8 cellular contexts compared by ENCODE assay signal in genomic region chr5:124651663-124652513, GRCh38.
DNase-seq lines count a peak whose midpoint lies in the region; ATAC-seq and TF ChIP-seq lines count a peak whose summit lies in the region.

No MANE protein-coding gene starts in this region.

- H3K4me2 ChIP-seq in Karpas-422 (ENCODE audit: low read depth, low read length, poor library complexity, severe bottlenecking): peak overlapping the region; percentile 80

- no peaks in the 10 kb centered on the region for H4K20me1 ChIP-seq in Karpas-422 (ENCODE audit: insufficient read depth, low read depth, low read length)

- H2AFZ ChIP-seq in Karpas-422 (ENCODE audit: low read length): no peak overlapping the region

- H3K27ac ChIP-seq in Karpas-422 (ENCODE audit: low read length): peak overlapping the region; percentile 98
- peak overlapping the region; percentile 69 to 88 (median 76) for H3K27ac ChIP-seq in Peyer's patch
- H3K27ac ChIP-seq in caudate nucleus (ENCODE audit: low read depth, low read length): peak overlapping the region; percentile 95

- no peaks in the 10 kb centered on the region for H3K79me2 ChIP-seq in Karpas-422 (ENCODE audit: low read length)

- no peaks in the 10 kb centered on the region for H3K9me3 ChIP-seq in Karpas-422 (ENCODE audit: low read length)
- no peaks in the 10 kb centered on the region for H3K9me3 ChIP-seq in Peyer's patch

- H3K36me3 ChIP-seq in Karpas-422 (ENCODE audit: insufficient read depth, low read length) (no peaks in the 10 kb centered on the region), Peyer's patch (peaks cover 0 to 12% (median 0%) of the 10 kb centered on the region in 3 donors)

- H3K27me3 ChIP-seq in Karpas-422 (ENCODE audit: low read length) (no peaks in the 10 kb centered on the region), Peyer's patch (no peaks in the 10 kb centered on the region)

- H3K4me3 ChIP-seq in Karpas-422 (ENCODE audit: low read length): peak overlapping the region; percentile 71
- peak overlapping the region; percentile 46 to 64 (median 54) for H3K4me3 ChIP-seq in Peyer's patch
- H3K4me3 ChIP-seq in skeletal muscle cell (ENCODE audit: low read depth, low read length): peak overlapping the region; percentile 58

- peak; percentile 30 to 46 for TF ChIP-seq POLR2A in Peyer's patch (IDR thresholded peaks at IDR 0.05)

- peak overlapping the region; percentile 84 for H3K9ac ChIP-seq in Karpas-422 (ENCODE audit: low read length)

- peak; percentile 82 for DNase-seq in DMS53 treated with DMSO at 0.1 percent for 48 hours (lab: John Stamatoyannopoulos, UW; ENCODE audit: unreplicated experiment)
- peak; percentile 95 for DNase-seq in Karpas-422
- peak; percentile 75 to 87 (median 86) for DNase-seq in Peyer's patch
- peak in 60 of 61 donors; percentile 23 to 92 (median 80) for DNase-seq in caudate nucleus (lab: John Stamatoyannopoulos, UW)
- peak; percentile 92 for DNase-seq in inferior parietal cortex (ENCODE audit: extremely low spot score)
- peak; percentile 65 for DNase-seq in skeletal muscle cell (ENCODE audit: low read depth)
- no peak for DNase-seq in KG1 (lab: John Stamatoyannopoulos, UW)

- no peaks in the 10 kb centered on the region for H3K9me2 ChIP-seq in Karpas-422 (replicated peaks; ENCODE audit: insufficient read depth, low read length)

- H3K4me1 ChIP-seq in Karpas-422 (ENCODE audit: low read length) (peaks cover 96% of the 10 kb centered on the region), Peyer's patch (peaks cover 6 to 66% (median 15%) of the 10 kb centered on the region in 4 donors)

- peak; percentile 31 for ATAC-seq in GM21367 (IDR thresholded peaks at IDR 0.05; ENCODE audit: unreplicated experiment)

- no peak for TF ChIP-seq CTCF in Peyer's patch (IDR thresholded peaks at IDR 0.05)
